22 cellular contexts compared by ENCODE assay signal in genomic region chr5:57202811-57203210, GRCh38.
"Had no signal": no experiment of that assay in that cellular context is flagged by ENCODE, and none has a peak within 500 bp of the region (broad histone marks: within the 10 kb centered on the region; RNA-seq: fewer than 3 reads in every experiment).

No MANE protein-coding gene starts in this region.

- H3K4me1 ChIP-seq: testis had no signal

- H3K4me2 ChIP-seq: smooth muscle cell had no signal

- H3K27me3 ChIP-seq: foreskin keratinocyte, right lobe of liver, stomach, testis, upper lobe of right lung had no signal

- H3K27ac Mint-ChIP-seq: activated B cell treated with CpG ODN at 0.5 μM for 24 hours; activated CD8-positive, alpha-beta memory T cell treated with anti-CD3 and anti-CD28 coated beads, Interleukin-2, amount 10 ng/mL, durations not matched to agents 7 days and 5 days; activated T-helper 2 cell treated with anti-CD3 and anti-CD28 coated beads, Interferon-gamma antibody, Interleukin-2, Interleukin-4, amounts not matched to agents 10 μg/mL and 5 μg/mL and 100 μg/mL, durations not matched to agents 14 hours and 24 hours and 36 hours had no signal

- H3K9me3 ChIP-seq: psoas muscle, right lobe of liver, stomach, testis, upper lobe of right lung had no signal

- H3K9me3 Mint-ChIP-seq: activated B cell treated with CpG ODN at 0.5 μM for 24 hours; activated CD4-positive, alpha-beta memory T cell treated with anti-CD3 and anti-CD28 coated beads for 36 hours; activated naive CD4-positive, alpha-beta T cell treated with anti-CD3 and anti-CD28 coated beads, Interleukin-2, amount 10 ng/mL, durations not matched to agents 7 days and 5 days; activated T-helper 2 cell treated with anti-CD3 and anti-CD28 coated beads, Interferon-gamma antibody, Interleukin-2, Interleukin-4, amounts not matched to agents 10 μg/mL and 5 μg/mL and 100 μg/mL, durations not matched to agents 14 hours and 24 hours and 36 hours; mesothelial cell of epicardium; neural crest cell; T-cell had no signal

- ATAC-seq: activated CD8-positive, alpha-beta memory T cell treated with anti-CD3 and anti-CD28 coated beads, Interleukin-2, amount 10 ng/mL, durations not matched to agents 7 days and 5 days; foreskin keratinocyte; right lobe of liver; T-cell; upper lobe of right lung had no signal

- H3K27ac ChIP-seq: foreskin keratinocyte, psoas muscle, right lobe of liver, testis, upper lobe of right lung had no signal

- H3K36me3 ChIP-seq: right lobe of liver, upper lobe of right lung had no signal

- H3K27me3 Mint-ChIP-seq: activated B cell treated with CpG ODN at 0.5 μM for 24 hours; activated CD4-positive, alpha-beta memory T cell treated with anti-CD3 and anti-CD28 coated beads for 36 hours; activated CD8-positive, alpha-beta memory T cell treated with anti-CD3 and anti-CD28 coated beads, Interleukin-2, amount 10 ng/mL, durations not matched to agents 7 days and 5 days; activated naive CD4-positive, alpha-beta T cell treated with anti-CD3 and anti-CD28 coated beads, Interleukin-2, amount 10 ng/mL, durations not matched to agents 7 days and 5 days; T-cell had no signal

- DNase-seq: activated B cell treated with CpG ODN at 0.5 μM for 24 hours; activated CD4-positive, alpha-beta memory T cell treated with anti-CD3 and anti-CD28 coated beads for 36 hours; activated CD4-positive, alpha-beta T cell treated with anti-CD3 and anti-CD28 coated beads for 4 hours; activated CD8-positive, alpha-beta memory T cell treated with anti-CD3 and anti-CD28 coated beads, Interleukin-2, amount 10 ng/mL, durations not matched to agents 7 days and 5 days; activated naive CD4-positive, alpha-beta T cell treated with anti-CD3 and anti-CD28 coated beads, Interleukin-2, amount 10 ng/mL, durations not matched to agents 7 days and 5 days; foreskin keratinocyte; hippocampal formation; psoas muscle; right lobe of liver; stimulated activated CD4-positive, alpha-beta T cell treated with anti-CD3 and anti-CD28 coated beads, Interleukin-4, amount 100 ng/mL, for 1 hour; stomach; T-cell; T-helper 9 cell; testis; upper lobe of right lung had no signal

- H3K4me3 Mint-ChIP-seq: activated B cell treated with CpG ODN at 0.5 μM for 24 hours; activated CD4-positive, alpha-beta memory T cell treated with anti-CD3 and anti-CD28 coated beads for 36 hours; activated CD8-positive, alpha-beta memory T cell treated with anti-CD3 and anti-CD28 coated beads, Interleukin-2, amount 10 ng/mL, durations not matched to agents 7 days and 5 days; activated naive CD4-positive, alpha-beta T cell treated with anti-CD3 and anti-CD28 coated beads, Interleukin-2, amount 10 ng/mL, durations not matched to agents 7 days and 5 days; mesothelial cell of epicardium; neural crest cell; T-cell had no signal

- FAIRE-seq: bronchial epithelial cell, keratinocyte had no signal

- H3K4me3 ChIP-seq: lung, psoas muscle, right lobe of liver, smooth muscle cell, stomach, testis, upper lobe of right lung had no signal
